In genomic region chr7:87369216-87369615, GRCh38 we compare ENCODE assay signal across 21 cellular contexts. TPM values are rescaled to one million over a fixed set of nuclear protein-coding genes. Genes with fewer than 3 reads are reported as not detected.
DNase-seq lines count a peak whose midpoint lies in the region; ATAC-seq and TF ChIP-seq lines count a peak whose summit lies in the region.
"Had no signal": no experiment of that assay in that cellular context is flagged by ENCODE, and none has a peak within 500 bp of the region (broad histone marks: within the 10 kb centered on the region; RNA-seq: fewer than 3 reads in every experiment).

No MANE protein-coding gene starts in this region.

- H3K36me3 Mint-ChIP-seq in activated CD8-positive, alpha-beta memory T cell treated with anti-CD3 and anti-CD28 coated beads, Interleukin-2, amount 10 ng/mL, durations not matched to agents 7 days and 5 days = peaks cover 17% of the 10 kb centered on the region
- H3K36me3 Mint-ChIP-seq in activated T-helper 17 cell treated with anti-CD3 and anti-CD28 coated beads, Interleukin-2, amount 50 U/mL, for 72 hours (ENCODE audit: low read depth) = peaks cover 6% of the 10 kb centered on the region
- H3K36me3 Mint-ChIP-seq in naive thymus-derived CD4-positive, alpha-beta T cell = peaks cover 0 to 17% (median 4%) of the 10 kb centered on the region in 5 donors

- peaks cover 9% of the 10 kb centered on the region for H3K4me1 Mint-ChIP-seq in activated CD8-positive, alpha-beta memory T cell treated with anti-CD3 and anti-CD28 coated beads, Interleukin-2, amount 10 ng/mL, durations not matched to agents 7 days and 5 days
- H3K4me1 Mint-ChIP-seq in activated T-helper 17 cell treated with anti-CD3 and anti-CD28 coated beads, Interleukin-2, amount 50 U/mL, for 72 hours = no peaks in the 10 kb centered on the region
- peaks cover 0 to 12% (median 0%) of the 10 kb centered on the region in 7 donors for H3K4me1 Mint-ChIP-seq in naive thymus-derived CD4-positive, alpha-beta T cell
- H3K4me1 Mint-ChIP-seq: H9 had no signal

- H3K27ac Mint-ChIP-seq in activated CD8-positive, alpha-beta memory T cell treated with anti-CD3 and anti-CD28 coated beads, Interleukin-2, amount 10 ng/mL, durations not matched to agents 7 days and 5 days = peak overlapping the region; percentile 60
- H3K27ac Mint-ChIP-seq in activated T-helper 17 cell treated with anti-CD3 and anti-CD28 coated beads, Interleukin-2, amount 50 U/mL, for 72 hours = no peak overlapping the region
- peak overlapping the region in 1 of 9 donors; percentile 6 for H3K27ac Mint-ChIP-seq in naive thymus-derived CD4-positive, alpha-beta T cell
- H3K27ac Mint-ChIP-seq: H9 had no signal

- peak; percentile 89 for ATAC-seq in activated CD8-positive, alpha-beta memory T cell treated with anti-CD3 and anti-CD28 coated beads, Interleukin-2, amount 10 ng/mL, durations not matched to agents 7 days and 5 days
- peak; percentile 79 for ATAC-seq in activated T-helper 17 cell treated with anti-CD3 and anti-CD28 coated beads, Interleukin-2, amount 50 U/mL, for 72 hours (replicated peaks)
- ATAC-seq in naive thymus-derived CD4-positive, alpha-beta T cell = peak; percentile 69
- ATAC-seq in GM19328 (IDR thresholded peaks at IDR 0.05; ENCODE audit: unreplicated experiment) (no peak), SK-N-SH treated with all-trans-retinoic acid at 6 μM for 48 hours (no peak)
- ATAC-seq: esophagus mucosa, gastrocnemius medialis had no signal

- POLR2A ChIA-PET in naive thymus-derived CD4-positive, alpha-beta T cell (lab: Charles Lee) = no interaction called here

- H3K36me3 ChIP-seq in naive thymus-derived CD4-positive, alpha-beta T cell (ENCODE audit: control insufficient read depth in 2 of 3, insufficient read depth in 3 of 3, low read length in 3 of 3) = no peaks in the 10 kb centered on the region
- H3K36me3 ChIP-seq: gastrocnemius medialis, sigmoid colon, SJCRH30 had no signal

- H3K9me3 ChIP-seq in naive thymus-derived CD4-positive, alpha-beta T cell (ENCODE audit: control insufficient read depth in 2 of 3, low read length in 3 of 3) = no peaks in the 10 kb centered on the region
- H3K9me3 ChIP-seq: ascending aorta, gastrocnemius medialis, sigmoid colon, SJCRH30 had no signal

- H3K27me3 ChIP-seq in naive thymus-derived CD4-positive, alpha-beta T cell (ENCODE audit: control insufficient read depth in 2 of 2, insufficient read depth in 2 of 2, low read length in 2 of 2) = no peaks in the 10 kb centered on the region
- H3K27me3 ChIP-seq: ascending aorta, gastrocnemius medialis, sigmoid colon, SJCRH30 had no signal

- H3K27ac ChIP-seq in naive thymus-derived CD4-positive, alpha-beta T cell (ENCODE audit: low read depth, low read length) = no peak overlapping the region
- H3K27ac ChIP-seq: ascending aorta, gastrocnemius medialis, sigmoid colon, SJCRH30 had no signal

- intact Hi-C loops in naive thymus-derived CD4-positive, alpha-beta T cell (cut with micrococcal nuclease) = loop anchor here (1.0 to 2.0 kb wide), 2 partner anchors 24 kb away; partner anchors contain the start of gene CROT (in 2 of the 2)

- CTCF ChIA-PET in activated CD8-positive, alpha-beta memory T cell treated with anti-CD3 and anti-CD28 coated beads, Interleukin-2, amount 10 ng/mL, durations not matched to agents 7 days and 5 days (lab: Charles Lee) = interaction anchor here (0.7 kb wide), 1 partner anchor 24 kb away, joined by 3 read pairs; no protein-coding TSS in a partner anchor
- CTCF ChIA-PET in naive thymus-derived CD4-positive, alpha-beta T cell (lab: Charles Lee) = no interaction called here

- H3K4me3 ChIP-seq in naive thymus-derived CD4-positive, alpha-beta T cell (ENCODE audit: low read length) = no peak overlapping the region
- H3K4me3 ChIP-seq: ascending aorta, gastrocnemius medialis, sigmoid colon, SJCRH30 had no signal

- H3K9me3 Mint-ChIP-seq in activated CD8-positive, alpha-beta memory T cell treated with anti-CD3 and anti-CD28 coated beads, Interleukin-2, amount 10 ng/mL, durations not matched to agents 7 days and 5 days (ENCODE audit: low read depth) = no peaks in the 10 kb centered on the region
- no peaks in the 10 kb centered on the region for H3K9me3 Mint-ChIP-seq in activated T-helper 17 cell treated with anti-CD3 and anti-CD28 coated beads, Interleukin-2, amount 50 U/mL, for 72 hours
- H3K9me3 Mint-ChIP-seq in naive thymus-derived CD4-positive, alpha-beta T cell = no peaks in the 10 kb centered on the region
- H3K9me3 Mint-ChIP-seq: H9 had no signal

- peaks cover 0 to 4% of the 10 kb centered on the region in 2 donors for H3K4me1 ChIP-seq in naive thymus-derived CD4-positive, alpha-beta T cell (ENCODE audit: control insufficient read depth in 2 of 2, insufficient read depth in 2 of 2, low read length in 2 of 2)
- H3K4me1 ChIP-seq: ascending aorta, gastrocnemius medialis, sigmoid colon, SJCRH30 had no signal

- DNase-seq in activated CD8-positive, alpha-beta memory T cell treated with anti-CD3 and anti-CD28 coated beads, Interleukin-2, amount 10 ng/mL, durations not matched to agents 7 days and 5 days = peak; percentile 74
- DNase-seq in activated CD8-positive, alpha-beta memory T cell treated with anti-CD3 and anti-CD28 coated beads, Interleukin-2, amount 50 U/mL, for 48 hours = no peak
- DNase-seq in OCI-M1 (lab: John Stamatoyannopoulos, UW) (peak; percentile 70), NCI-H2081 (lab: John Stamatoyannopoulos, UW) (no peak)
- peak in 3 of 9 donors; percentile 22 to 29 (median 26) for DNase-seq in naive thymus-derived CD4-positive, alpha-beta T cell
- DNase-seq: activated T-cell treated with anti-CD3 and anti-CD28 coated beads, Interleukin-2, amount 50 U/mL, for 48 hours; DMS 273 treated with DMSO at 0.1 percent for 48 hours; effector CD4-positive, alpha-beta T cell; gastrocnemius medialis; H9; kidney; NCI-H1105 treated with DMSO at 0.1 percent for 48 hours; NCI-H2171; sigmoid colon; SJCRH30; substantia nigra had no signal

- no peaks in the 10 kb centered on the region for H3K27me3 Mint-ChIP-seq in activated CD8-positive, alpha-beta memory T cell treated with anti-CD3 and anti-CD28 coated beads, Interleukin-2, amount 10 ng/mL, durations not matched to agents 7 days and 5 days
- H3K27me3 Mint-ChIP-seq in activated T-helper 17 cell treated with anti-CD3 and anti-CD28 coated beads, Interleukin-2, amount 50 U/mL, for 72 hours = no peaks in the 10 kb centered on the region
- no peaks in the 10 kb centered on the region for H3K27me3 Mint-ChIP-seq in naive thymus-derived CD4-positive, alpha-beta T cell

- no peak overlapping the region for H3K4me3 Mint-ChIP-seq in activated CD8-positive, alpha-beta memory T cell treated with anti-CD3 and anti-CD28 coated beads, Interleukin-2, amount 10 ng/mL, durations not matched to agents 7 days and 5 days
- no peak overlapping the region for H3K4me3 Mint-ChIP-seq in activated T-helper 17 cell treated with anti-CD3 and anti-CD28 coated beads, Interleukin-2, amount 50 U/mL, for 72 hours
- peak overlapping the region in 1 of 10 donors; percentile 6 for H3K4me3 Mint-ChIP-seq in naive thymus-derived CD4-positive, alpha-beta T cell
- H3K4me3 Mint-ChIP-seq: H9 had no signal

TF ChIP-seq in SK-N-SH treated with all-trans-retinoic acid at 6 μM for 48 hours, 23 proteins besides CTCF, POLR2A, EP300 and RAD21 (continues in another document):
- TF ChIP-seq TOX (CRISPR knock-in tag; IDR thresholded peaks at IDR 0.05; ENCODE audit: borderline replicate concordance) (no peak), BACH2 (CRISPR knock-in tag; IDR thresholded peaks at IDR 0.05; ENCODE audit: borderline replicate concordance) (no peak), ZNF8 (CRISPR knock-in tag; IDR thresholded peaks at IDR 0.05) (no peak), CSDC2 (CRISPR knock-in tag; IDR thresholded peaks at IDR 0.05) (no peak), TCF4 (CRISPR knock-in tag; IDR thresholded peaks at IDR 0.05; ENCODE audit: borderline replicate concordance) (no peak), RARB (CRISPR knock-in tag; IDR thresholded peaks at IDR 0.05) (no peak), ZFP30 (CRISPR knock-in tag; IDR thresholded peaks at IDR 0.05) (no peak), ZFP3 (CRISPR knock-in tag; IDR thresholded peaks at IDR 0.05) (no peak), SNAI2 (CRISPR knock-in tag; IDR thresholded peaks at IDR 0.05) (no peak), CSRNP3 (CRISPR knock-in tag; IDR thresholded peaks at IDR 0.05) (no peak), OSR1 (CRISPR knock-in tag; IDR thresholded peaks at IDR 0.05) (no peak), PPARA (CRISPR knock-in tag; IDR thresholded peaks at IDR 0.05; ENCODE audit: borderline replicate concordance) (no peak), GLIS3 (CRISPR knock-in tag; IDR thresholded peaks at IDR 0.05) (no peak), ZNF70 (CRISPR knock-in tag; IDR thresholded peaks at IDR 0.05) (no peak)

RNA-seq across cellular contexts. Expression of gene CROT, which starts 23.8 kb away (rescaled TPM):
- total RNA-seq in activated CD8-positive, alpha-beta memory T cell treated with anti-CD3 and anti-CD28 coated beads, Interleukin-2, amount 10 ng/mL, durations not matched to agents 7 days and 5 days = 10 to 100 TPM; 10.3 to 11.5 TPM
- 1 to 10 TPM; 9.2 to 9.3 TPM for total RNA-seq in activated T-helper 17 cell treated with anti-CD3 and anti-CD28 coated beads, Interleukin-2, amount 50 U/mL, for 72 hours
- 10 to 100 TPM in 3 of 5 experiments, 1 to 10 TPM in 2; 7.7 to 15.2 (median 11.3) TPM for total RNA-seq in naive thymus-derived CD4-positive, alpha-beta T cell
- 1 to 10 TPM; 5.6 to 5.7 TPM for polyA plus RNA-seq in naive thymus-derived CD4-positive, alpha-beta T cell

Comparison
In these comparisons a context has a peak if more than half of its experiments do, and no peak if none do; other contexts are left out.
1. DNase-seq: peak in activated CD8-positive, alpha-beta memory T cell treated with anti-CD3 and anti-CD28 coated beads, Interleukin-2, amount 10 ng/mL, durations not matched to agents 7 days and 5 days (single experiment) and OCI-M1 (single experiment); none in activated CD8-positive, alpha-beta memory T cell treated with anti-CD3 and anti-CD28 coated beads, Interleukin-2, amount 50 U/mL, for 48 hours (single experiment) and NCI-H2081 (0 of 2).
2. ATAC-seq: peak in activated CD8-positive, alpha-beta memory T cell treated with anti-CD3 and anti-CD28 coated beads, Interleukin-2, amount 10 ng/mL, durations not matched to agents 7 days and 5 days (single experiment), activated T-helper 17 cell treated with anti-CD3 and anti-CD28 coated beads, Interleukin-2, amount 50 U/mL, for 72 hours (single experiment) and naive thymus-derived CD4-positive, alpha-beta T cell (single experiment); none in GM19328 (single experiment) and SK-N-SH treated with all-trans-retinoic acid at 6 μM for 48 hours (single experiment).